18 cellular contexts compared by ENCODE assay signal in the genomic region with DNA sequence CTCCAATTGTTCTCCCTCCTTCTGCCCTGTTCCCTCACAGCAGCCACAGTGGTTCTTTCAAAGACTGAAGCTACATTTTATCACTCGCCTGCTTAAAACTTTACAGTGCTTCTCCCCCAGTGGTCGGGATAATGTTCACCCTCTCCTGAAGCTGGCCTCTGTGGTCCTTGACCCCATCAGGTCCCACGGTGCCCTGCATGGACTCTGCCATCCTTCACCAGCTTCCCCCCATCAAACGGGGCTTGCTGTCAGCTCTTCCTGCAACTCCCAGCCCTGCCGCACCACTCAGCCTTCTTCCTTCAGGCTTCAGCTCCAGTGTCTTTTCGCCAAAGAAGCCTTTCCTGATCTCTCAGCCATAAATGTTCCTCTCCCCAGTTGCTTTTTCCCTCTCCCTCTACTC.
A peak's percentile ranks its signal among the peaks of the same experiment; 100 is the strongest.
DNase-seq lines count a peak whose midpoint lies in the region; ATAC-seq and TF ChIP-seq lines count a peak whose summit lies in the region.
"Had no signal": no experiment of that assay in that cellular context is flagged by ENCODE, and none has a peak within 500 bp of the region (broad histone marks: within the 10 kb centered on the region; RNA-seq: fewer than 3 reads in every experiment).

No MANE protein-coding gene starts in this region.

- no peak overlapping the region for H3T11ph ChIP-seq in H9 (ENCODE audit: low read length)

- no peaks in the 10 kb centered on the region for H3F3A ChIP-seq in smooth muscle cell (ENCODE audit: low read depth)

- H2BK12ac ChIP-seq in H9 (ENCODE audit: insufficient read length, low read depth, low read length) = no peak overlapping the region

- CTCF ChIA-PET in WTC11 (lab: Charles Lee) = interaction anchor here (1.3 kb wide), 1 partner anchor 18 kb away, joined by 4 read pairs; no protein-coding TSS in a partner anchor

- no peak overlapping the region for H3K4me3 Mint-ChIP-seq in H9
- H3K4me3 Mint-ChIP-seq in WTC11 = no peak overlapping the region
- H3K4me3 Mint-ChIP-seq in progenitor cell of endocrine pancreas (ENCODE audit: low read depth) = no peak overlapping the region
- H3K4me3 Mint-ChIP-seq: CD4-positive, CD25-positive, alpha-beta regulatory T cell; CD8-positive, alpha-beta memory T cell had no signal

- H3K9me3 ChIP-seq in H9 (ENCODE audit: control insufficient read depth, low read depth, low read length) = no peaks in the 10 kb centered on the region
- no peaks in the 10 kb centered on the region for H3K9me3 ChIP-seq in lower lobe of right lung
- H3K9me3 ChIP-seq in smooth muscle cell (replicated peaks; ENCODE audit: low read depth) = no peaks in the 10 kb centered on the region
- H3K9me3 ChIP-seq: BE2C had no signal

- H4K5ac ChIP-seq in H9 (ENCODE audit: insufficient read length, low read depth, low read length) = no peak overlapping the region

- H3K18ac ChIP-seq in H9 (ENCODE audit: insufficient read length, low read depth, low read length) = no peak overlapping the region

- H3K4me1 Mint-ChIP-seq in H9 (peaks cover 11 to 15% of the 10 kb centered on the region in 2 experiments), WTC11 (peaks cover 19% of the 10 kb centered on the region), progenitor cell of endocrine pancreas (ENCODE audit: low read depth) (peaks cover 12% of the 10 kb centered on the region)

- intact Hi-C loops in lower lobe of right lung (cut with DNase I) = no loop called here

- no peak overlapping the region for H3K56ac ChIP-seq in H9 (ENCODE audit: insufficient read length, low read depth, low read length)

- H3K23me2 ChIP-seq in H9 (ENCODE audit: insufficient read length, low read depth, low read length, poor library complexity, severe bottlenecking) = no peaks in the 10 kb centered on the region

- no peak overlapping the region for H2BK15ac ChIP-seq in H9 (ENCODE audit: low read depth, low read length)

- no peak overlapping the region for H2BK5ac ChIP-seq in H9 (ENCODE audit: insufficient read length, low read length)

- H3K27me3 Mint-ChIP-seq in H9 (ENCODE audit: low read depth) (no peaks in the 10 kb centered on the region), WTC11 (ENCODE audit: low read depth) (no peaks in the 10 kb centered on the region), progenitor cell of endocrine pancreas (no peaks in the 10 kb centered on the region)

- H3K4ac ChIP-seq in H9 (ENCODE audit: low read depth, low read length) = no peak overlapping the region

- no peak for TF ChIP-seq CTCF in H9 (conservative IDR thresholded peaks at IDR 0.05)
- TF ChIP-seq CTCF in WTC11 (IDR thresholded peaks at IDR 0.05) = no peak
- no peak for TF ChIP-seq CTCF in lower lobe of right lung (IDR thresholded peaks at IDR 0.05)
- no peak for TF ChIP-seq CTCF in progenitor cell of endocrine pancreas (IDR thresholded peaks at IDR 0.05; ENCODE audit: unreplicated experiment)
- TF ChIP-seq CTCF in smooth muscle cell (IDR thresholded peaks at IDR 0.05; ENCODE audit: borderline replicate concordance, insufficient read depth, poor library complexity, severe bottlenecking) = no peak

- H3K36me3 Mint-ChIP-seq in H9 (ENCODE audit: insufficient read depth in 1 of 3, low read depth in 3 of 3) (peaks cover 0 to 7% (median 5%) of the 10 kb centered on the region in 3 experiments; a peak in 3 of 7 replicates), WTC11 (no peaks in the 10 kb centered on the region), progenitor cell of endocrine pancreas (ENCODE audit: insufficient read depth) (peaks cover 8% of the 10 kb centered on the region)
- H3K36me3 Mint-ChIP-seq: CD4-positive, CD25-positive, alpha-beta regulatory T cell; CD8-positive, alpha-beta memory T cell had no signal

- H3K79me1 ChIP-seq in H9 (ENCODE audit: insufficient read depth, low read depth, low read length, poor library complexity, severe bottlenecking) = no peaks in the 10 kb centered on the region

- no peaks in the 10 kb centered on the region for H3K27me3 ChIP-seq in H9 (ENCODE audit: insufficient read depth, low read length)
- H3K27me3 ChIP-seq in lower lobe of right lung (ENCODE audit: low read depth) = no peaks in the 10 kb centered on the region
- H3K27me3 ChIP-seq in smooth muscle cell (ENCODE audit: low read depth) = no peaks in the 10 kb centered on the region
- H3K27me3 ChIP-seq: BE2C had no signal

- H4K91ac ChIP-seq in H9 (ENCODE audit: insufficient read length, low read depth, low read length) = no peak overlapping the region

- H2BK120ac ChIP-seq in H9 (ENCODE audit: low read depth, low read length, poor library complexity, severe bottlenecking) = no peak overlapping the region

- H3K4me2 ChIP-seq in H9 (ENCODE audit: insufficient read depth, insufficient read length, low read length) = no peak overlapping the region
- no peak overlapping the region for H3K4me2 ChIP-seq in smooth muscle cell

- POLR2A ChIA-PET in WTC11 (lab: Charles Lee) = no interaction called here

- no peak overlapping the region for H3K23ac ChIP-seq in H9 (ENCODE audit: insufficient read length, low read depth, low read length)

- DNase-seq in H9 (no peak), WTC11 (ENCODE audit: low spot score) (no peak), lower lobe of right lung (no peak), progenitor cell of endocrine pancreas (ENCODE audit: low spot score, unreplicated experiment) (no peak), smooth muscle cell (lab: John Stamatoyannopoulos, UW; ENCODE audit: unreplicated experiment) (no peak), GM03348 (ENCODE audit: low spot score) (no peak)
- DNase-seq: ACHN; C1 segment of cervical spinal cord; CD4-positive, CD25-positive, alpha-beta regulatory T cell; CD8-positive, alpha-beta memory T cell; COR-L47; DMS153; DMS79; GDM1; GOT3 had no signal

- H2AK5ac ChIP-seq in H9 (ENCODE audit: insufficient read length, low read length) = no peak overlapping the region

- no peak for ATAC-seq in WTC11
- no peak for ATAC-seq in lower lobe of right lung
- ATAC-seq in GM18858 (IDR thresholded peaks at IDR 0.05; ENCODE audit: unreplicated experiment) = no peak

- H3K79me2 ChIP-seq in H9 (ENCODE audit: insufficient read depth, low read length) = peaks cover 1% of the 10 kb centered on the region; the same call in 1 of the 2 replicates
- no peaks in the 10 kb centered on the region for H3K79me2 ChIP-seq in smooth muscle cell (ENCODE audit: low read depth)

- WGBS in H9 (ENCODE audit: extremely low coverage, insufficient read length, low lambda C conversion rate) = no CpG with 5 or more reads among the region's 6 CpGs
- 91% methylated on average over 6 of the region's 6 CpGs for WGBS in smooth muscle cell (ENCODE audit: low lambda C conversion rate)

- H3K27ac ChIP-seq in H9 (ENCODE audit: insufficient read length, low read depth, low read length) (no peak overlapping the region), lower lobe of right lung (no peak overlapping the region), smooth muscle cell (ENCODE audit: low read depth) (no peak overlapping the region)
- H3K27ac ChIP-seq: HL-60 had no signal

- H3K9me3 Mint-ChIP-seq in H9 (no peaks in the 10 kb centered on the region), WTC11 (no peaks in the 10 kb centered on the region), progenitor cell of endocrine pancreas (ENCODE audit: low read depth) (no peaks in the 10 kb centered on the region)
- H3K9me3 Mint-ChIP-seq: CD8-positive, alpha-beta memory T cell had no signal

- H4K8ac ChIP-seq in H9 (replicated peaks; ENCODE audit: insufficient read length, low read depth, low read length) = no peak overlapping the region

- H3K27ac Mint-ChIP-seq in H9 (0 out of 7 replicates have a peak overlapping the region, but pooled peaks of 2 of the 3 experiments have one; percentile 9 to 36), WTC11 (peak overlapping the region; percentile 19; the same call in 1 of the 2 replicates), progenitor cell of endocrine pancreas (peak overlapping the region; percentile 20)
- H3K27ac Mint-ChIP-seq: CD4-positive, CD25-positive, alpha-beta regulatory T cell; CD8-positive, alpha-beta memory T cell had no signal

- H2AFZ ChIP-seq in H9 (ENCODE audit: low read length) (no peak overlapping the region), smooth muscle cell (ENCODE audit: low read depth) (no peak overlapping the region)

- H3K4me1 ChIP-seq in H9 (ENCODE audit: insufficient read depth, low read length) (no peaks in the 10 kb centered on the region), lower lobe of right lung (peaks cover 22% of the 10 kb centered on the region), smooth muscle cell (ENCODE audit: low read depth) (no peaks in the 10 kb centered on the region)
- H3K4me1 ChIP-seq: BE2C had no signal

- H3K9ac ChIP-seq in H9 (ENCODE audit: extremely low read depth, insufficient read length, low read length) (no peak overlapping the region), smooth muscle cell (ENCODE audit: low read depth) (no peak overlapping the region)

- H3K14ac ChIP-seq in H9 (ENCODE audit: insufficient read depth, low read length) = no peak overlapping the region

- H4K20me1 ChIP-seq in H9 (ENCODE audit: control insufficient read depth, insufficient read depth, insufficient read length) (no peaks in the 10 kb centered on the region), smooth muscle cell (ENCODE audit: low read depth) (no peaks in the 10 kb centered on the region)

- H2BK20ac ChIP-seq in H9 (ENCODE audit: low read depth, low read length, poor library complexity, severe bottlenecking) = no peak overlapping the region

- H3K36me3 ChIP-seq in lower lobe of right lung (peaks cover 3% of the 10 kb centered on the region), smooth muscle cell (ENCODE audit: low read depth) (no peaks in the 10 kb centered on the region)
- H3K36me3 ChIP-seq: BE2C had no signal

- peak overlapping the region; percentile 14 for H3K4me3 ChIP-seq in lower lobe of right lung
- H3K4me3 ChIP-seq in smooth muscle cell = no peak overlapping the region

TF ChIP-seq in WTC11, 78 proteins besides CTCF, POLR2A, EP300 and RAD21 (continues in another document):
- TF ChIP-seq MYBL2 (CRISPR knock-in tag; IDR thresholded peaks at IDR 0.05) (no peak), GTF2I (CRISPR knock-in tag; conservative IDR thresholded peaks at IDR 0.05) (no peak), ZNF416 (CRISPR knock-in tag; IDR thresholded peaks at IDR 0.05) (no peak), ZNF671 (CRISPR knock-in tag; IDR thresholded peaks at IDR 0.05) (no peak)
- TF ChIP-seq, protein P1, sequence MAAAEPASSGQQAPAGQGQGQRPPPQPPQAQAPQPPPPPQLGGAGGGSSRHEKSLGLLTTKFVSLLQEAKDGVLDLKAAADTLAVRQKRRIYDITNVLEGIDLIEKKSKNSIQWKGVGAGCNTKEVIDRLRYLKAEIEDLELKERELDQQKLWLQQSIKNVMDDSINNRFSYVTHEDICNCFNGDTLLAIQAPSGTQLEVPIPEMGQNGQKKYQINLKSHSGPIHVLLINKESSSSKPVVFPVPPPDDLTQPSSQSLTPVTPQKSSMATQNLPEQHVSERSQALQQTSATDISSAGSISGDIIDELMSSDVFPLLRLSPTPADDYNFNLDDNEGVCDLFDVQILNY (CRISPR knock-in tag; IDR thresholded peaks at IDR 0.05) = no peak
